Comparison of ENCODE assay signal across 17 cellular contexts in the genomic region with DNA sequence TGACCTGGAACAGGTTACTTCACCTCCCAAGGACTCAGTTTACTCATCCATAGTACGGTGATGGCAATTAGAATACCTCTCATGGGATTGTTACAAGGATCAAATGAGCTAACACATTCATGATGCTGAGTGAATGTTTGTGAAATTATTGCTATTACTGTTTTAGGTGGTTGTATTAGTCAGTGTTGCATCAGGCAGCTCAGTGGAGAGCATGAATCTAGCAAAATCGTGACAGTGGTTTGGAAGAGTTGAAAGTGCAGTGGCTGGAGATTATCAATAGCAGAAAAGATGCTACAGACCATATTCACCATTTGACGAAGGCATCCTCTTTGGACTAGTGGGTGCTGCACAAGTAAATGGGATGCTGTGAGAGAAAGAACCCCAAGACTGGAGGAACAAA.
"Had no signal": no experiment of that assay in that cellular context is flagged by ENCODE, and none has a peak within 500 bp of the region (broad histone marks: within the 10 kb centered on the region; RNA-seq: fewer than 3 reads in every experiment).

No MANE protein-coding gene starts in this region.

- H3K27me3 ChIP-seq: testis had no signal

- H3K4me3 ChIP-seq: gastroesophageal sphincter, heart left ventricle, left ventricle myocardium inferior, testis had no signal

- H3K4me3 Mint-ChIP-seq: activated naive CD4-positive, alpha-beta T cell treated with anti-CD3 and anti-CD28 coated beads for 36 hours; activated naive CD8-positive, alpha-beta T cell treated with anti-CD3 and anti-CD28 coated beads, Interleukin-2, amount 50 U/mL, for 24 hours; stimulated activated naive CD8-positive, alpha-beta T cell treated with anti-CD3 and anti-CD28 coated beads, Interleukin-15, Interleukin-2, amounts not matched to agents 100 ng/mL and 50 ng/mL, for 24 hours; type B pancreatic cell had no signal

- ATAC-seq: activated naive CD8-positive, alpha-beta T cell treated with anti-CD3 and anti-CD28 coated beads, Interleukin-2, amount 50 U/mL, for 24 hours; gastroesophageal sphincter; heart left ventricle had no signal

- H3K9me3 ChIP-seq: heart left ventricle, left ventricle myocardium inferior, testis had no signal

- H3K36me3 ChIP-seq: gastroesophageal sphincter, heart left ventricle, left ventricle myocardium inferior, WERI-Rb-1 had no signal

- DNase-seq: activated naive CD4-positive, alpha-beta T cell treated with anti-CD3 and anti-CD28 coated beads for 36 hours; activated naive CD8-positive, alpha-beta T cell treated with anti-CD3 and anti-CD28 coated beads, Interleukin-2, amount 50 U/mL, for 24 hours; aorta; cortex of kidney; erythroblast; heart left ventricle; kidney glomerular epithelial cell; left ventricle myocardium inferior; occipital lobe; retina; SW 1271; testis; WERI-Rb-1 had no signal

- H3K27ac ChIP-seq: gastroesophageal sphincter, heart left ventricle, left ventricle myocardium inferior, testis, WERI-Rb-1 had no signal

- H3K9me3 Mint-ChIP-seq: activated naive CD4-positive, alpha-beta T cell treated with anti-CD3 and anti-CD28 coated beads for 36 hours; activated naive CD8-positive, alpha-beta T cell treated with anti-CD3 and anti-CD28 coated beads, Interleukin-2, amount 50 U/mL, for 24 hours; activated T-helper 2 cell treated with anti-CD3 and anti-CD28 coated beads, Interferon-gamma antibody, Interleukin-2, Interleukin-4, amounts not matched to agents 10 μg/mL and 5 μg/mL and 100 μg/mL, durations not matched to agents 14 hours and 24 hours and 36 hours; stimulated activated naive CD8-positive, alpha-beta T cell treated with anti-CD3 and anti-CD28 coated beads, Interleukin-15, Interleukin-2, amounts not matched to agents 100 ng/mL and 50 ng/mL, for 24 hours; type B pancreatic cell had no signal

- H3K4me1 ChIP-seq: gastroesophageal sphincter, testis had no signal

- H3K27ac Mint-ChIP-seq: activated naive CD4-positive, alpha-beta T cell treated with anti-CD3 and anti-CD28 coated beads for 36 hours; activated naive CD8-positive, alpha-beta T cell treated with anti-CD3 and anti-CD28 coated beads, Interleukin-2, amount 50 U/mL, for 24 hours; activated T-helper 2 cell treated with anti-CD3 and anti-CD28 coated beads, Interferon-gamma antibody, Interleukin-2, Interleukin-4, amounts not matched to agents 10 μg/mL and 5 μg/mL and 100 μg/mL, durations not matched to agents 14 hours and 24 hours and 36 hours; stimulated activated naive CD8-positive, alpha-beta T cell treated with anti-CD3 and anti-CD28 coated beads, Interleukin-15, Interleukin-2, amounts not matched to agents 100 ng/mL and 50 ng/mL, for 24 hours; type B pancreatic cell had no signal

- H3K36me3 Mint-ChIP-seq: type B pancreatic cell had no signal
